Comparison of ENCODE assay signal across 13 cellular contexts in the genomic region with DNA sequence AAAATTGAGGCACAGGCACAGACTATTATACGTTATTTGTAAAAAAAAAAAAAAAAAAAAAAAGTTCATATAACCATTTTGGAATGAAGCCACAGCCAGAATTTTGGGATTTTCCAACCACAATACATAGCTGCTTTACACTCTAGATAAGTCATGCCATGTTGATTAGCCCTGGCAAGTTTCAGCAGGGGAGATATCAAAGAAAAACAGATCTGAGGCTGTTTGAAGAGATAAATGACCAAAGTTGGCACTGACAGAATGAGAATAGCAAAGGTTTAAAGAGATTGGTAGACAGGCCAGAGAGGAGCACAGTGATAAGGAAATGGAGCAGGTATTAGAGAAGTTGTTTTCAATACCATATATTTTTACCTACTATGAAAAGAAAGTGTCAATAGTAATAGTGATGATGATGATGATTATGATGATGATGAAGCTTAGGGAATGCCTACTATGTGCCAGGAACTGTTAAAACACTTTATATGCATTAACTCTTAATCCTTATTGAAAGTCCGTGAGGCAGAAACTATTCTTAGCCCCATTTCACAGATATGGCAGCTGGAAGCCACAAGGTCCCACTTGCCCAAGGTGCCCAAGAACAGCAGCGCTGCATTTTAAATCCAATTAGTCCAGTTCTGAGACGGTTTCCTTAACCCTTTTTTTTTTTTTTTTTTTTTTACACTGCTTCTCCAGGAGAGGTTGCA.
A peak's percentile ranks its signal among the peaks of the same experiment; 100 is the strongest.
DNase-seq lines count a peak whose midpoint lies in the region; ATAC-seq and TF ChIP-seq lines count a peak whose summit lies in the region.
"Had no signal": no experiment of that assay in that cellular context is flagged by ENCODE, and none has a peak within 500 bp of the region (broad histone marks: within the 10 kb centered on the region; RNA-seq: fewer than 3 reads in every experiment).

No MANE protein-coding gene starts in this region.

- H3K27me3 ChIP-seq in adipocyte (replicated peaks; ENCODE audit: control insufficient read depth, insufficient read depth, low read length), result no peaks in the 10 kb centered on the region
- no peaks in the 10 kb centered on the region for H3K27me3 ChIP-seq in iPS-20b (ENCODE audit: insufficient read depth, low read length)
- no peaks in the 10 kb centered on the region for H3K27me3 ChIP-seq in skeletal muscle satellite cell (ENCODE audit: control insufficient read depth, insufficient read depth, low read length)
- H3K27me3 ChIP-seq: heart right ventricle had no signal

- ATAC-seq in activated T-cell treated with anti-CD3 and anti-CD28 coated beads, Interleukin-2, amount 50 U/mL, for 4 hours, result no peak

- peaks cover 9% of the 10 kb centered on the region for H3K4me1 Mint-ChIP-seq in activated T-cell treated with anti-CD3 and anti-CD28 coated beads, Interleukin-2, amount 50 U/mL, for 4 hours (ENCODE audit: low read depth)
- no peaks in the 10 kb centered on the region for H3K4me1 Mint-ChIP-seq in activated CD4-positive, alpha-beta memory T cell treated with anti-CD3 and anti-CD28 coated beads, Interleukin-2, amount 10 ng/mL, durations not matched to agents 7 days and 5 days

- no peak overlapping the region for H3K4me3 Mint-ChIP-seq in activated T-cell treated with anti-CD3 and anti-CD28 coated beads, Interleukin-2, amount 50 U/mL, for 4 hours
- H3K4me3 Mint-ChIP-seq in activated CD4-positive, alpha-beta memory T cell treated with anti-CD3 and anti-CD28 coated beads, Interleukin-2, amount 10 ng/mL, durations not matched to agents 7 days and 5 days, result no peak overlapping the region
- H3K4me3 Mint-ChIP-seq: CD4-positive, alpha-beta T cell had no signal

- peaks cover 36% of the 10 kb centered on the region for H3K4me1 ChIP-seq in adipocyte (ENCODE audit: control insufficient read depth, insufficient read depth, low read length)
- peaks cover 15% of the 10 kb centered on the region; the same call in 1 of the 2 replicates for H3K4me1 ChIP-seq in iPS-20b (ENCODE audit: insufficient read depth, low read length)
- peaks cover 21% of the 10 kb centered on the region for H3K4me1 ChIP-seq in skeletal muscle satellite cell (ENCODE audit: control insufficient read depth, insufficient read depth, low read length)

- no peaks in the 10 kb centered on the region for H3K9me3 Mint-ChIP-seq in activated T-cell treated with anti-CD3 and anti-CD28 coated beads, Interleukin-2, amount 50 U/mL, for 4 hours
- H3K9me3 Mint-ChIP-seq in activated CD4-positive, alpha-beta memory T cell treated with anti-CD3 and anti-CD28 coated beads, Interleukin-2, amount 10 ng/mL, durations not matched to agents 7 days and 5 days, result no peaks in the 10 kb centered on the region
- H3K9me3 Mint-ChIP-seq: CD4-positive, alpha-beta T cell had no signal

- H3K27ac ChIP-seq in iPS-20b (ENCODE audit: low read length), result no peak overlapping the region

- no peaks in the 10 kb centered on the region for H3K27me3 Mint-ChIP-seq in activated T-cell treated with anti-CD3 and anti-CD28 coated beads, Interleukin-2, amount 50 U/mL, for 4 hours (ENCODE audit: low read depth)
- H3K27me3 Mint-ChIP-seq in activated CD4-positive, alpha-beta memory T cell treated with anti-CD3 and anti-CD28 coated beads, Interleukin-2, amount 10 ng/mL, durations not matched to agents 7 days and 5 days, result no peaks in the 10 kb centered on the region
- H3K27me3 Mint-ChIP-seq: CD4-positive, alpha-beta T cell had no signal

- H3K9me3 ChIP-seq in adipocyte (ENCODE audit: control insufficient read depth, low read length) (no peaks in the 10 kb centered on the region), iPS-20b (ENCODE audit: insufficient read depth, low read depth, low read length) (no peaks in the 10 kb centered on the region), skeletal muscle satellite cell (replicated peaks; ENCODE audit: low read length) (no peaks in the 10 kb centered on the region)
- H3K9me3 ChIP-seq: heart right ventricle had no signal

- CTCF ChIA-PET in activated CD4-positive, alpha-beta memory T cell treated with anti-CD3 and anti-CD28 coated beads, Interleukin-2, amount 10 ng/mL, durations not matched to agents 7 days and 5 days (lab: Charles Lee), result interaction anchor here (0.6 to 0.7 kb wide), 2 partner anchors 34 to 114 kb away, joined by 4 to 5 read pairs; no protein-coding TSS in a partner anchor

- DNase-seq in HS-27A (ENCODE audit: low read depth) (peak; percentile 43), adipocyte (ENCODE audit: low read depth) (no peak), GM10266 (ENCODE audit: extremely low spot score) (no peak), cerebellar cortex (ENCODE audit: low spot score) (no peak)
- DNase-seq in activated T-cell treated with anti-CD3 and anti-CD28 coated beads, Interleukin-2, amount 50 U/mL, for 4 hours, result no peak
- no peak for DNase-seq in activated CD4-positive, alpha-beta memory T cell treated with anti-CD3 and anti-CD28 coated beads, Interleukin-2, amount 10 ng/mL, durations not matched to agents 7 days and 5 days
- DNase-seq: CD4-positive, alpha-beta T cell; heart right ventricle; MV-4-11; NCI-H345; RPMI8226 had no signal

- H3K27ac Mint-ChIP-seq in activated CD4-positive, alpha-beta memory T cell treated with anti-CD3 and anti-CD28 coated beads, Interleukin-2, amount 10 ng/mL, durations not matched to agents 7 days and 5 days, result no peak overlapping the region
- H3K27ac Mint-ChIP-seq: CD4-positive, alpha-beta T cell had no signal

- peaks cover 15% of the 10 kb centered on the region for H3K36me3 Mint-ChIP-seq in activated T-cell treated with anti-CD3 and anti-CD28 coated beads, Interleukin-2, amount 50 U/mL, for 4 hours (ENCODE audit: insufficient read depth)
- no peaks in the 10 kb centered on the region for H3K36me3 Mint-ChIP-seq in activated CD4-positive, alpha-beta memory T cell treated with anti-CD3 and anti-CD28 coated beads, Interleukin-2, amount 10 ng/mL, durations not matched to agents 7 days and 5 days (ENCODE audit: low read depth)

- H3K4me3 ChIP-seq in adipocyte (ENCODE audit: low read length) (peak overlapping the region; percentile 25), iPS-20b (ENCODE audit: low read length) (no peak overlapping the region), skeletal muscle satellite cell (ENCODE audit: low read length) (peak overlapping the region; percentile 12)
- H3K4me3 ChIP-seq: heart right ventricle had no signal

- POLR2A ChIA-PET in activated CD4-positive, alpha-beta memory T cell treated with anti-CD3 and anti-CD28 coated beads, Interleukin-2, amount 10 ng/mL, durations not matched to agents 7 days and 5 days (lab: Charles Lee), result no interaction called here

- H3K9ac ChIP-seq in adipocyte (ENCODE audit: low read length) (peak overlapping the region; percentile 32), iPS-20b (ENCODE audit: low read depth, low read length) (peak overlapping the region; percentile 60; the same call in 1 of the 2 replicates), skeletal muscle satellite cell (ENCODE audit: low read depth, low read length) (no peak overlapping the region)

- peak overlapping the region; percentile 50 for H3K4me2 ChIP-seq in skeletal muscle satellite cell (ENCODE audit: low read length)

- no peak for TF ChIP-seq CTCF in GM10266 (IDR thresholded peaks at IDR 0.05; ENCODE audit: control insufficient read depth, insufficient read depth, low read depth, missing control alignments)

- H3K36me3 ChIP-seq in adipocyte (ENCODE audit: control insufficient read depth, insufficient read depth, low read length, severe bottlenecking) (peaks cover 3% of the 10 kb centered on the region), iPS-20b (ENCODE audit: insufficient read depth, low read depth, low read length) (no peaks in the 10 kb centered on the region), skeletal muscle satellite cell (ENCODE audit: insufficient read depth, low read length) (no peaks in the 10 kb centered on the region)
- H3K36me3 ChIP-seq: heart right ventricle had no signal
